ENCODE assay signal across 35 cellular contexts in genomic region chr20:58051367-58051766, GRCh38.
DNase-seq lines count a peak whose midpoint lies in the region; ATAC-seq, FAIRE-seq and TF ChIP-seq lines count a peak whose summit lies in the region.
"Had no signal": no experiment of that assay in that cellular context is flagged by ENCODE, and none has a peak within 500 bp of the region (broad histone marks: within the 10 kb centered on the region; RNA-seq: fewer than 3 reads in every experiment).

No MANE protein-coding gene starts in this region.

- H3K4me3 ChIP-seq in HEK293 (ENCODE audit: low read depth, low read length) (no peak overlapping the region), K562 (no peak overlapping the region), H1 (ENCODE audit: extremely low read depth in 1 of 4, insufficient read depth in 2 of 4, low read depth in 3 of 4, low read length in 4 of 4) (no peak overlapping the region), right cardiac atrium (ENCODE audit: low read length) (no peak overlapping the region)
- H3K4me3 ChIP-seq: A549; BLaER1; BLaER1 treated with 17β-estradiol and CSF1 and Interleukin-3, amounts not matched to agents 10 nM and 100 nM had no signal

- H2BK120ac ChIP-seq in H1 (replicated peaks; ENCODE audit: low read depth, low read length), result no peak overlapping the region

- H2BK15ac ChIP-seq in H1 (ENCODE audit: low read length), result no peak overlapping the region

- no peak overlapping the region for H3K56ac ChIP-seq in H1 (replicated peaks; ENCODE audit: insufficient read length, low read depth, low read length)

- ATAC-seq in K562, result no peak
- no peak for ATAC-seq in right cardiac atrium
- ATAC-seq: A549; CD8-positive, alpha-beta T cell had no signal

- WGBS in K562 (ENCODE audit: insufficient coverage, low coverage, missing lambda C conversion rate), result 0% methylated on average over 1 of the region's 1 CpG
- 94% methylated on average over 1 of the region's 1 CpG; no CpG with 5 or more reads in 1 of the 2 experiments for WGBS in H1 (ENCODE audit: extremely low coverage in 1 of 2, insufficient coverage in 1 of 2, insufficient read length in 1 of 2, insufficient replicate concordance in 2 of 2, low coverage in 1 of 2, low lambda C conversion rate in 2 of 2, missing lambda C conversion rate in 1 of 2), 2 experiments
- 59% methylated on average over 1 of the region's 1 CpG for WGBS in right cardiac atrium

- H2BK12ac ChIP-seq in H1 (ENCODE audit: low read depth, low read length), result no peak overlapping the region

- H2AFZ ChIP-seq in K562 (ENCODE audit: low read depth, low read length) (no peak overlapping the region), H1 (ENCODE audit: low read length) (no peak overlapping the region)

- H3K79me1 ChIP-seq in H1 (ENCODE audit: low read depth, low read length), result no peaks in the 10 kb centered on the region

- H3K79me2 ChIP-seq in K562 (ENCODE audit: control insufficient read depth, insufficient read depth, low read length) (no peaks in the 10 kb centered on the region), H1 (ENCODE audit: control insufficient read depth in 1 of 2, insufficient read depth in 2 of 2, low read length in 2 of 2) (no peaks in the 10 kb centered on the region)

- H4K8ac ChIP-seq in H1 (ENCODE audit: extremely low read depth, insufficient read depth, low read length), result no peak overlapping the region

- no peak overlapping the region for H4K91ac ChIP-seq in H1 (replicated peaks; ENCODE audit: insufficient read length, low read length)

- H3K4me1 ChIP-seq in HEK293 (ENCODE audit: control insufficient read depth, insufficient read depth, low read length) (no peaks in the 10 kb centered on the region), K562 (replicated peaks in 1 of 2; ENCODE audit: control insufficient read depth in 2 of 2, insufficient read depth in 2 of 2, low read length in 2 of 2) (no peaks in the 10 kb centered on the region), H1 (replicated peaks in 1 of 4; ENCODE audit: control insufficient read depth in 3 of 4, insufficient read depth in 4 of 4, low read length in 3 of 4) (peaks cover 0 to 7% (median 3%) of the 10 kb centered on the region in 4 experiments; a peak in 4 of 7 replicates), right cardiac atrium (ENCODE audit: control insufficient read depth, insufficient read depth, low read length) (peaks cover 3% of the 10 kb centered on the region)
- H3K4me1 ChIP-seq: A549, Caco-2 had no signal

- H4K5ac ChIP-seq in H1 (ENCODE audit: insufficient read length, low read depth, low read length), result no peak overlapping the region

- peak; percentile 86 for FAIRE-seq in HTR-8/SVneo (lab: Jason Lieb, UNC)
- FAIRE-seq in K562 (lab: Jason Lieb, UNC), result peak; percentile 15
- no peak for FAIRE-seq in H1 (lab: Jason Lieb, UNC)
- FAIRE-seq: A204.1, A549, D721Med had no signal

- TF ChIP-seq CTCF in HEK293 (tag by site-specific recombination; IDR thresholded peaks at IDR 0.05) (no peak), K562 (IDR thresholded peaks at IDR 0.05 in 2 of 3, conservative IDR thresholded peaks at IDR 0.05 in 1 of 3; ENCODE audit: insufficient read depth in 2 of 3, low read depth in 1 of 3, low read length in 3 of 3) (no peak), H1 (IDR thresholded peaks at IDR 0.05; ENCODE audit: control extremely low read depth in 1 of 3, insufficient read depth in 1 of 3, low read depth in 1 of 3, low read length in 3 of 3) (no peak)

- POLR2A ChIA-PET in HEK293 (lab: Yijun Ruan, JAX), result no interaction called here
- POLR2A ChIA-PET in K562 (lab: Yijun Ruan, JAX), result no interaction called here
- POLR2A ChIA-PET in H1 (lab: Charles Lee; ENCODE audit: partially characterized antibody), result no interaction called here

- no peak overlapping the region for H2BK5ac ChIP-seq in H1 (ENCODE audit: low read depth, low read length)

- no peaks in the 10 kb centered on the region for H3K9me1 ChIP-seq in K562 (ENCODE audit: control insufficient read depth, insufficient read depth, low read length)

- no peaks in the 10 kb centered on the region for H4K20me1 ChIP-seq in K562 (replicated peaks; ENCODE audit: control insufficient read depth, insufficient read depth, low read length)
- H4K20me1 ChIP-seq in H1 (replicated peaks in 1 of 2; ENCODE audit: control insufficient read depth in 1 of 2, insufficient read depth in 2 of 2, low read length in 2 of 2), result no peaks in the 10 kb centered on the region
- H4K20me1 ChIP-seq: BLaER1; BLaER1 treated with 17β-estradiol and CSF1 and Interleukin-3, amounts not matched to agents 10 nM and 100 nM had no signal

- H3K9me3 ChIP-seq in HEK293 (ENCODE audit: control insufficient read depth, insufficient read depth, low read depth, low read length), result no peaks in the 10 kb centered on the region
- H3K9me3 ChIP-seq in K562 (replicated peaks; ENCODE audit: control insufficient read depth, insufficient read depth, low read depth, low read length), result no peaks in the 10 kb centered on the region
- H3K9me3 ChIP-seq in H1 (ENCODE audit: insufficient read depth in 2 of 2, low read depth in 1 of 2, low read length in 1 of 2), result peaks cover 0 to 7% of the 10 kb centered on the region in 2 experiments; a peak in 2 of 4 replicates
- no peaks in the 10 kb centered on the region for H3K9me3 ChIP-seq in right cardiac atrium (ENCODE audit: control insufficient read depth, low read length)
- H3K9me3 ChIP-seq: BE2C had no signal

- no peak for TF ChIP-seq RAD21 in K562 (CRISPR knock-in tag; conservative IDR thresholded peaks at IDR 0.05 in 1 of 2, IDR thresholded peaks at IDR 0.05 in 1 of 2)
- no peak for TF ChIP-seq RAD21 in H1 (IDR thresholded peaks at IDR 0.05 in 1 of 2, conservative IDR thresholded peaks at IDR 0.05 in 1 of 2; ENCODE audit: low read depth in 2 of 2, low read length in 2 of 2)

- no peak overlapping the region for H2AK5ac ChIP-seq in H1 (ENCODE audit: low read depth, low read length)

- H3K27ac ChIP-seq in HEK293 (ENCODE audit: extremely low read depth, low read depth, low read length), result no peak overlapping the region
- no peak overlapping the region for H3K27ac ChIP-seq in K562 (ENCODE audit: extremely low read depth, low read depth, low read length)
- H3K27ac ChIP-seq in H1 (ENCODE audit: low read depth, low read length), result no peak overlapping the region
- H3K27ac ChIP-seq in right cardiac atrium (ENCODE audit: low read length), result no peak overlapping the region
- H3K27ac ChIP-seq: 22Rv1; A549; BLaER1; BLaER1 treated with 17β-estradiol and CSF1 and Interleukin-3, amounts not matched to agents 10 nM and 100 nM; C4-2B had no signal

- no peak overlapping the region for H2BK20ac ChIP-seq in H1 (ENCODE audit: low read length)

- H3K14ac ChIP-seq in H1 (ENCODE audit: insufficient read length), result no peak overlapping the region

- DNase-seq in HTR-8/SVneo (ENCODE audit: insufficient read length, low spot score) (no peak), K562 (ENCODE audit: extremely low read depth in 1 of 4, low spot score in 3 of 4) (no peak), H1 (ENCODE audit: low read depth in 1 of 2, low spot score in 2 of 2) (no peak), NCI-H2171 (lab: John Stamatoyannopoulos, UW) (no peak), right cardiac atrium (no peak), inferior parietal cortex (ENCODE audit: extremely low spot score) (no peak)
- DNase-seq in activated CD4-positive, alpha-beta T cell treated with anti-CD3 and anti-CD28 coated beads, Interleukin-2, amount 50 U/mL, for 4 hours, result no peak
- DNase-seq: 8988T; ACHN; AML-193; BE2C; C1 segment of cervical spinal cord; Caco-2; Calu3; CD4-positive, alpha-beta memory T cell; CD4-positive, alpha-beta T cell; CD4-positive, CD25-positive, alpha-beta regulatory T cell; CD8-positive, alpha-beta memory T cell; CD8-positive, alpha-beta T cell; COR-L47; DMS 273 treated with DMSO at 0.1 percent for 48 hours; DMS153; DMS53; DMS79; DMS79 treated with DMSO at 0.1 percent for 48 hours; DND-41; EL had no signal

- CTCF ChIA-PET in HEK293 (lab: Yijun Ruan, JAX) (no interaction called here), K562 (lab: Yijun Ruan, JAX; ENCODE audit: low intra/inter-chr PET ratio) (no interaction called here), H1 (lab: Charles Lee; ENCODE audit: partially characterized antibody) (interaction anchor here (1.9 kb wide), 1 partner anchor 429 kb away, joined by 5 read pairs; no protein-coding TSS in a partner anchor)

- H3K36me3 ChIP-seq in HEK293 (ENCODE audit: control insufficient read depth in 2 of 2, insufficient read depth in 1 of 2, low read length in 2 of 2) (no peaks in the 10 kb centered on the region), K562 (ENCODE audit: control insufficient read depth, insufficient read depth, low read length) (no peaks in the 10 kb centered on the region), H1 (ENCODE audit: control insufficient read depth in 2 of 4, insufficient read depth in 4 of 4, low read length in 3 of 4) (no peaks in the 10 kb centered on the region)
- H3K36me3 ChIP-seq: BE2C; BLaER1; BLaER1 treated with 17β-estradiol and CSF1 and Interleukin-3, amounts not matched to agents 10 nM and 100 nM had no signal

- no peaks in the 10 kb centered on the region for H3K23me2 ChIP-seq in H1 (ENCODE audit: low read depth, low read length)

- BruUV-seq in K562 (replicated peaks; lab: Mats Ljungman, UMichigan), result no TSS peak

- no peak for TF ChIP-seq EP300 in K562 (IDR thresholded peaks at IDR 0.05; ENCODE audit: low read length)
- TF ChIP-seq EP300 in H1 (IDR thresholded peaks at IDR 0.05; ENCODE audit: borderline replicate concordance in 1 of 2, low read depth in 2 of 2, low read length in 2 of 2), result no peak

- H3K27me3 ChIP-seq in K562 (ENCODE audit: control insufficient read depth in 2 of 2, insufficient read depth in 2 of 2, low read length in 2 of 2) (peaks cover 0 to 12% of the 10 kb centered on the region in 2 experiments; a peak in 2 of 5 replicates), H1 (replicated peaks in 1 of 4; ENCODE audit: control insufficient read depth in 3 of 4, extremely low read depth in 1 of 4, insufficient read depth in 3 of 4, low read length in 3 of 4) (no peaks in the 10 kb centered on the region), right cardiac atrium (ENCODE audit: control insufficient read depth, insufficient read depth) (no peaks in the 10 kb centered on the region)
- H3K27me3 ChIP-seq: BE2C; BLaER1; BLaER1 treated with 17β-estradiol and CSF1 and Interleukin-3, amounts not matched to agents 10 nM and 100 nM had no signal

- no peak overlapping the region for H3K4ac ChIP-seq in H1 (replicated peaks; ENCODE audit: insufficient read length, low read depth, low read length)

- H3K23ac ChIP-seq in H1 (ENCODE audit: insufficient read length), result no peak overlapping the region

- H3K4me2 ChIP-seq in K562 (ENCODE audit: insufficient read depth, low read length) (no peak overlapping the region), H1 (ENCODE audit: insufficient read depth in 1 of 2, low read depth in 2 of 2, low read length in 2 of 2) (no peak overlapping the region)
- H3K4me2 ChIP-seq: A549; BLaER1; BLaER1 treated with 17β-estradiol and CSF1 and Interleukin-3, amounts not matched to agents 10 nM and 100 nM had no signal

- in situ Hi-C loops in K562 (cut with MboI), result no loop called here

- H3K18ac ChIP-seq in H1 (ENCODE audit: extremely low read depth, low read length), result no peak overlapping the region

- no peak for TF ChIP-seq POLR2A in K562 (conservative IDR thresholded peaks at IDR 0.05)
- TF ChIP-seq POLR2A in H1 (IDR thresholded peaks at IDR 0.05; ENCODE audit: control extremely low read depth in 1 of 2, low read depth in 2 of 2, low read length in 2 of 2), result no peak

- intact Hi-C loops in K562 (cut with micrococcal nuclease) (no loop called here), right cardiac atrium (cut with DNase I) (no loop called here)

- H3K9ac ChIP-seq in K562 (ENCODE audit: insufficient read depth in 1 of 2, low read depth in 2 of 2, low read length in 2 of 2), result no peak overlapping the region
- no peak overlapping the region for H3K9ac ChIP-seq in H1 (replicated peaks in 1 of 4; ENCODE audit: extremely low read depth in 1 of 4, low read depth in 3 of 4, low read length in 3 of 4)
- H3K9ac ChIP-seq: BLaER1; BLaER1 treated with 17β-estradiol and CSF1 and Interleukin-3, amounts not matched to agents 10 nM and 100 nM had no signal

Comparison
In these comparisons a context has a peak if more than half of its experiments do, and no peak if none do; other contexts are left out.
1. Of the 44 proteins assayed by ChIP-seq in both K562 and HEK293: peak only in K562: TRIM28; only in HEK293: none; in both: ZNF184; in neither: 42.